Comparison of ENCODE assay signal across 1 cellular context in the genomic region with DNA sequence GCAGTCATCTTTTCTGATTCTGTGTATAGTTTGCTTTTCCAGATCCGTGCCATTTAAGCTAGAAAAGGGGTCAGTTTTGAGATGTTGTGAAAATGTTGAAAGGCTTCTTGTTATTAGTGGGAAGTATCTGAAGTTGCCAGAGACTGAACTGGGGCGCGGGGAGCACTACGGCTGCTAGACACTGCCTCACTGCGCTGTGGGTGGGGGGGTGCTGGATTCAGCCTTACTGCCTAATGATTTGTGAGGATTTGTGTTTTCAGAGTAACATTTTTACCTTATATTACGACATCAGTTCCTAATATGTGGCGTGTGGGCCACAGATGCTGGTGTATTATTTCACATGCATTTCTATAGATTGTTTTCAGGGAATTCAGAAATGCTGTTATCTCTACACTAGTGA.
TF ChIP-seq lines count a peak whose summit lies in the region.

No MANE protein-coding gene starts in this region.

TF ChIP-seq in HepG2, 621 proteins besides CTCF, POLR2A, EP300 and RAD21:
- peak; percentile 29; the same call in 1 of the 2 replicates for TF ChIP-seq CEBPB (IDR thresholded peaks at IDR 0.05; ENCODE audit: borderline replicate concordance, low read depth, low read length)
